In genomic region chr13:79225487-79226232, GRCh38 we compare ENCODE assay signal across 20 cellular contexts.
DNase-seq lines count a peak whose midpoint lies in the region; ATAC-seq and TF ChIP-seq lines count a peak whose summit lies in the region.
"Had no signal": no experiment of that assay in that cellular context is flagged by ENCODE, and none has a peak within 500 bp of the region (broad histone marks: within the 10 kb centered on the region; RNA-seq: fewer than 3 reads in every experiment).

No MANE protein-coding gene starts in this region.

- H3K23ac ChIP-seq in trophoblast cell (ENCODE audit: low read length), result no peak overlapping the region

- no peaks in the 10 kb centered on the region for H3K36me3 Mint-ChIP-seq in activated T-helper 1 cell treated with anti-CD3 and anti-CD28 coated beads, Interleukin-12 subunit alpha, Interleukin-12 subunit beta, Interleukin-2, Interleukin-4 antibody, amounts not matched to agents 30 ng/mL and 10 ng/mL and 1 ng/mL, durations not matched to agents 14 hours and 24 hours and 36 hours (ENCODE audit: low read depth)
- H3K36me3 Mint-ChIP-seq: activated CD4-positive, alpha-beta memory T cell treated with anti-CD3 and anti-CD28 coated beads for 36 hours; activated naive CD4-positive, alpha-beta T cell treated with anti-CD3 and anti-CD28 coated beads, Interleukin-2, amount 50 U/mL, for 72 hours; brain; memory B cell had no signal

- DNase-seq in DMS53 (lab: John Stamatoyannopoulos, UW) (peak; percentile 3), DMS53 treated with DMSO at 0.1 percent for 48 hours (lab: John Stamatoyannopoulos, UW; ENCODE audit: unreplicated experiment) (no peak), NCI-H69 (lab: John Stamatoyannopoulos, UW) (peak; percentile 54), fibroblast of villous mesenchyme (ENCODE audit: low read depth) (peak; percentile 6), trophoblast cell (peak; percentile 88 to 95), SHP77 (lab: John Stamatoyannopoulos, UW) (no peak)
- DNase-seq in activated T-helper 1 cell treated with anti-CD3 and anti-CD28 coated beads, Interleukin-12 subunit alpha, Interleukin-12 subunit beta, Interleukin-2, Interleukin-4 antibody, amounts not matched to agents 30 ng/mL and 10 ng/mL and 1 ng/mL, durations not matched to agents 14 hours and 24 hours and 36 hours (ENCODE audit: low spot score), result no peak
- DNase-seq: 8988T; activated CD4-positive, alpha-beta memory T cell treated with anti-CD3 and anti-CD28 coated beads for 36 hours; activated T-cell treated with anti-CD3 and anti-CD28 coated beads, Interleukin-2, amount 50 U/mL, for 4 hours; heart left ventricle; Peyer's patch; retina; stimulated activated naive CD8-positive, alpha-beta T cell treated with anti-CD3 and anti-CD28 coated beads, Interleukin-15, Interleukin-2, amounts not matched to agents 100 U/mL and 50 U/mL, for 24 hours; upper lobe of right lung had no signal

- H3K14ac ChIP-seq in trophoblast cell (ENCODE audit: low read length), result no peak overlapping the region

- H3K27me3 ChIP-seq in trophoblast cell (ENCODE audit: insufficient read depth, low read length), result no peaks in the 10 kb centered on the region
- H3K27me3 ChIP-seq: Peyer's patch, upper lobe of right lung had no signal

- no peak overlapping the region for H3K4me2 ChIP-seq in trophoblast cell (ENCODE audit: low read length)

- H3K4me3 ChIP-seq in fibroblast of villous mesenchyme (ENCODE audit: low read depth, low read length) (no peak overlapping the region), trophoblast cell (ENCODE audit: low read depth, low read length) (no peak overlapping the region)
- H3K4me3 ChIP-seq: heart left ventricle, Peyer's patch, upper lobe of right lung had no signal

- no peak for ATAC-seq in HG02852 (IDR thresholded peaks at IDR 0.05; ENCODE audit: unreplicated experiment)
- ATAC-seq: activated naive CD4-positive, alpha-beta T cell treated with anti-CD3 and anti-CD28 coated beads, Interleukin-2, amount 50 U/mL, for 72 hours; activated T-cell treated with anti-CD3 and anti-CD28 coated beads, Interleukin-2, amount 50 U/mL, for 4 hours; esophagus mucosa; heart left ventricle; stimulated activated naive CD8-positive, alpha-beta T cell treated with anti-CD3 and anti-CD28 coated beads, Interleukin-15, Interleukin-2, amounts not matched to agents 100 U/mL and 50 U/mL, for 24 hours; upper lobe of right lung had no signal

- H2BK5ac ChIP-seq in trophoblast cell (ENCODE audit: low read depth, low read length, poor library complexity), result peak overlapping the region; percentile 21

- H3K27ac Mint-ChIP-seq in activated T-helper 1 cell treated with anti-CD3 and anti-CD28 coated beads, Interleukin-12 subunit alpha, Interleukin-12 subunit beta, Interleukin-2, Interleukin-4 antibody, amounts not matched to agents 30 ng/mL and 10 ng/mL and 1 ng/mL, durations not matched to agents 14 hours and 24 hours and 36 hours, result no peak overlapping the region
- H3K27ac Mint-ChIP-seq: activated CD4-positive, alpha-beta memory T cell treated with anti-CD3 and anti-CD28 coated beads for 36 hours; activated naive CD4-positive, alpha-beta T cell treated with anti-CD3 and anti-CD28 coated beads, Interleukin-2, amount 50 U/mL, for 72 hours; memory B cell had no signal

- peaks cover 19 to 29% of the 10 kb centered on the region in 2 experiments for H3K4me1 ChIP-seq in trophoblast cell (ENCODE audit: control insufficient read depth in 1 of 2, insufficient read depth in 2 of 2, low read length in 2 of 2)
- H3K4me1 ChIP-seq: heart left ventricle, Peyer's patch, upper lobe of right lung had no signal

- no peaks in the 10 kb centered on the region for H3K79me2 ChIP-seq in trophoblast cell (ENCODE audit: control insufficient read depth, insufficient read depth, low read length, poor library complexity)

- WGBS in trophoblast cell (ENCODE audit: extremely low coverage, insufficient coverage, insufficient read length), result no CpG with 5 or more reads among the region's 5 CpGs

- no peak overlapping the region for H4K8ac ChIP-seq in trophoblast cell (ENCODE audit: low read depth, low read length)

- H3K27ac ChIP-seq in trophoblast cell (ENCODE audit: low read depth, low read length), result peak overlapping the region; percentile 66
- H3K27ac ChIP-seq: heart left ventricle, Peyer's patch, upper lobe of right lung had no signal

- intact Hi-C loops in activated T-helper 1 cell treated with anti-CD3 and anti-CD28 coated beads, Interleukin-12 subunit alpha, Interleukin-12 subunit beta, Interleukin-2, Interleukin-4 antibody, amounts not matched to agents 30 ng/mL and 10 ng/mL and 1 ng/mL, durations not matched to agents 14 hours and 24 hours and 36 hours (cut with micrococcal nuclease), result no loop called here

- H3K4me1 Mint-ChIP-seq in activated T-helper 1 cell treated with anti-CD3 and anti-CD28 coated beads, Interleukin-12 subunit alpha, Interleukin-12 subunit beta, Interleukin-2, Interleukin-4 antibody, amounts not matched to agents 30 ng/mL and 10 ng/mL and 1 ng/mL, durations not matched to agents 14 hours and 24 hours and 36 hours (ENCODE audit: low read depth), result no peaks in the 10 kb centered on the region

- H2BK120ac ChIP-seq in trophoblast cell (ENCODE audit: insufficient read depth, low read length, poor library complexity), result peak overlapping the region; percentile 25

- H3K27me3 Mint-ChIP-seq in activated T-helper 1 cell treated with anti-CD3 and anti-CD28 coated beads, Interleukin-12 subunit alpha, Interleukin-12 subunit beta, Interleukin-2, Interleukin-4 antibody, amounts not matched to agents 30 ng/mL and 10 ng/mL and 1 ng/mL, durations not matched to agents 14 hours and 24 hours and 36 hours (ENCODE audit: insufficient read depth), result peaks cover 20% of the 10 kb centered on the region

- H3K79me1 ChIP-seq in trophoblast cell (ENCODE audit: low read length), result peaks cover 5% of the 10 kb centered on the region

- no peaks in the 10 kb centered on the region for H3K36me3 ChIP-seq in trophoblast cell (ENCODE audit: control insufficient read depth in 1 of 2, insufficient read depth in 2 of 2, low read length in 2 of 2)
- H3K36me3 ChIP-seq: heart left ventricle, Peyer's patch, upper lobe of right lung had no signal

- H2BK12ac ChIP-seq in trophoblast cell (ENCODE audit: low read length), result peak overlapping the region; percentile 1

- peak overlapping the region; percentile 50 for H4K91ac ChIP-seq in trophoblast cell (ENCODE audit: low read depth, low read length)

- H2AFZ ChIP-seq in trophoblast cell (ENCODE audit: insufficient read depth, low read length, poor library complexity), result no peak overlapping the region

- H3K18ac ChIP-seq in trophoblast cell (ENCODE audit: low read length), result no peak overlapping the region

- no peak for TF ChIP-seq CTCF in fibroblast of villous mesenchyme (IDR thresholded peaks at IDR 0.05; ENCODE audit: insufficient read depth, low read depth, low read length)

- no peak overlapping the region for H2AK5ac ChIP-seq in trophoblast cell (ENCODE audit: low read length)

- H3K9ac ChIP-seq in trophoblast cell (ENCODE audit: low read length), result no peak overlapping the region

- H3K4me3 Mint-ChIP-seq in activated T-helper 1 cell treated with anti-CD3 and anti-CD28 coated beads, Interleukin-12 subunit alpha, Interleukin-12 subunit beta, Interleukin-2, Interleukin-4 antibody, amounts not matched to agents 30 ng/mL and 10 ng/mL and 1 ng/mL, durations not matched to agents 14 hours and 24 hours and 36 hours, result no peak overlapping the region
- H3K4me3 Mint-ChIP-seq: activated CD4-positive, alpha-beta memory T cell treated with anti-CD3 and anti-CD28 coated beads for 36 hours; activated T-cell treated with anti-CD3 and anti-CD28 coated beads, Interleukin-2, amount 50 U/mL, for 4 hours; brain; memory B cell had no signal

- H3K9me3 ChIP-seq in trophoblast cell (ENCODE audit: insufficient read depth, low read depth, low read length), result no peaks in the 10 kb centered on the region
- H3K9me3 ChIP-seq: heart left ventricle, Peyer's patch, upper lobe of right lung had no signal

- no peak overlapping the region for H3K4ac ChIP-seq in trophoblast cell (ENCODE audit: low read depth, low read length)

- H4K12ac ChIP-seq in trophoblast cell (ENCODE audit: low read depth, low read length), result no peak overlapping the region

- H3K9me3 Mint-ChIP-seq in activated T-helper 1 cell treated with anti-CD3 and anti-CD28 coated beads, Interleukin-12 subunit alpha, Interleukin-12 subunit beta, Interleukin-2, Interleukin-4 antibody, amounts not matched to agents 30 ng/mL and 10 ng/mL and 1 ng/mL, durations not matched to agents 14 hours and 24 hours and 36 hours, result no peaks in the 10 kb centered on the region
- H3K9me3 Mint-ChIP-seq: activated CD4-positive, alpha-beta memory T cell treated with anti-CD3 and anti-CD28 coated beads for 36 hours; activated naive CD4-positive, alpha-beta T cell treated with anti-CD3 and anti-CD28 coated beads, Interleukin-2, amount 50 U/mL, for 72 hours; activated T-cell treated with anti-CD3 and anti-CD28 coated beads, Interleukin-2, amount 50 U/mL, for 4 hours; brain; memory B cell had no signal

Comparison
In these comparisons a context has a peak if more than half of its experiments do, and no peak if none do; other contexts are left out.
1. DNase-seq: peak in DMS53 (single experiment), NCI-H69 (single experiment), fibroblast of villous mesenchyme (single experiment) and trophoblast cell (2 of 2); none in DMS53 treated with DMSO at 0.1 percent for 48 hours (single experiment), activated T-helper 1 cell treated with anti-CD3 and anti-CD28 coated beads, Interleukin-12 subunit alpha, Interleukin-12 subunit beta, Interleukin-2, Interleukin-4 antibody, amounts not matched to agents 30 ng/mL and 10 ng/mL and 1 ng/mL, durations not matched to agents 14 hours and 24 hours and 36 hours (single experiment) and SHP77 (0 of 2).